In genomic region chr19:3440082-3440481, GRCh38 we compare ENCODE assay signal across 1 cellular context.
TF ChIP-seq lines count a peak whose summit lies in the region.

No MANE protein-coding gene starts in this region.

TF ChIP-seq in K562, 482 proteins besides CTCF, POLR2A, EP300 and RAD21 (continued from another document):
- TF ChIP-seq ZBTB33 (CRISPR knock-in tag; IDR thresholded peaks at IDR 0.05), result peak; percentile 71; the same call in 1 of the 2 replicates
- 0 out of 2 replicates have a peak, but pooled peaks have one; percentile 38 for TF ChIP-seq EGR1 (conservative IDR thresholded peaks at IDR 0.05)
- no peak for TF ChIP-seq POLR2AphosphoS2 (IDR thresholded peaks at IDR 0.05; ENCODE audit: low read length)
- no peak for TF ChIP-seq POLR3A (IDR thresholded peaks at IDR 0.05; ENCODE audit: borderline replicate concordance, extremely low read depth, insufficient read depth, insufficient read length)
